Comparison of ENCODE assay signal across 24 cellular contexts in genomic region chr2:26626606-26627005, GRCh38. TPM values are rescaled to one million over a fixed set of nuclear protein-coding genes. Genes with fewer than 3 reads are reported as not detected.
"Had no signal": no experiment of that assay in that cellular context is flagged by ENCODE, and none has a peak within 500 bp of the region (broad histone marks: within the 10 kb centered on the region; RNA-seq: fewer than 3 reads in every experiment).

No MANE protein-coding gene starts in this region.

- H3K27ac Mint-ChIP-seq: IgD-negative memory B cell had no signal

- H3K4me3 ChIP-seq: K562, SJSA1, SK-N-MC had no signal

- ATAC-seq: K562 had no signal

- H3K9ac ChIP-seq: KMS-11 had no signal

- H3K36me3 ChIP-seq: SJSA1 had no signal

- DNase-seq: NCI-H1092, NCI-H1105 treated with DMSO at 0.1 percent for 48 hours, NCI-H1417 treated with DMSO at 0.1 percent for 48 hours, NCI-H146, NCI-H1694 treated with DMSO at 0.1 percent for 48 hours, NCI-H1930, NCI-H2081, NCI-H2107, NCI-H2227 treated with DMSO at 0.1 percent for 48 hours, NCI-H510A, NCI-H524 treated with DMSO at 0.1 percent for 48 hours, NCI-H69, NCI-H774, Right ventricle myocardium superior, RPMI8226, SIG-M5 had no signal

- H3K27me3 Mint-ChIP-seq: IgD-negative memory B cell had no signal

- H3K4me3 Mint-ChIP-seq: IgD-negative memory B cell had no signal

- H3K9me3 ChIP-seq: SJSA1 had no signal

- H3K36me3 Mint-ChIP-seq: IgD-negative memory B cell had no signal

- H3K4me2 ChIP-seq: KMS-11 had no signal

- H3K27ac ChIP-seq: HL-60, KMS-11, SJSA1, SK-N-MC had no signal

- H3K4me1 Mint-ChIP-seq: IgD-negative memory B cell had no signal

- H3K4me1 ChIP-seq: SJSA1 had no signal

RNA-seq across cellular contexts. Expression of gene CIB4, which starts 14.6 kb away (rescaled TPM):
- total RNA-seq: K562, LHCN-M2, MCF 10A, Right ventricle myocardium superior, SJSA1 had no signal
- polyA plus RNA-seq: IgD-negative memory B cell, K562 had no signal
